In the genomic region with DNA sequence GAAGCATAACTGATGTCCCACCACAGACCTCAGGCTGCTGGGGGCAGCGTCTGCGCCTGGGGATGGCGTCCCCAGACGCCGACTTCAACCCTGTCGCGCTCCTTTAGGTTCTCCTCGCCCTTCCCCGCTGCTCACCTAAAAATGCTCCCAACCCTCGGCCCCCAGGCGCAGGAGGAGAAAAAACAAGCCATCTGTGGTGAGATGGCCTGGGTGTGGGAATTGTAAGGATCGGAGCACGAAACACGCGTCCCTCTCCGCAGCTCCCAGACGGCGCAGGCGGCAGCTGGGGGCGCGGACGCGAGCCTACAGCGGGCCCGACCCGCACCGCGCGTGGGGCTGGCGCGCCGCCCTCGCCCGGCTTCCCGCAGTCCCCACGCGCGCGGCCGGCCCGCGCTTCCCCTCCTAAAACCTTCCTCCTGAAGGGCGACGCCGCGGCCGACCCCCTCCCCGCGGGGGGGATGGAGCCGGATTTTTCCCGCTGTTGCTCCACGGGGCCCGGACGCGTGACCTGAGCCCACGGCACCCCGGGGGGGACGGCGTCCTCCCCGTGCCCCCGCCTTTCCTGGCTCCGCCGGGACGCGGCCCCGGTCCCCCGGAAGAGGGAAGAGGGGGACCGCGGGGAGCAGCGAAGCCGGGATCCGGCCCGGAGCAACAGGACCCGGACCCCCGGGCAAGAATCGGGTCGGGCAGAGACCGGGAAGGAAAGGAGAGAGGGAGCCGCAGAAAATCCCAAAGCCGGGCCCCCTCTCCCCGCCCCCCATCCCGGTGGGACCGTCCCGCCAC, we compare ENCODE assay signal across 1 cellular context.
A peak's percentile ranks its signal among the peaks of the same experiment; 100 is the strongest.
TF ChIP-seq lines count a peak whose summit lies in the region.

No MANE protein-coding gene starts in this region.

TF ChIP-seq in K562, 482 proteins besides CTCF, POLR2A, EP300 and RAD21 (continued from another document):
- TF ChIP-seq SETDB1 (IDR thresholded peaks at IDR 0.05; ENCODE audit: low read length) (no peak), ZNF436 (CRISPR knock-in tag; IDR thresholded peaks at IDR 0.05) (no peak), BACH1 (tag; IDR thresholded peaks at IDR 0.05) (no peak), BHLHE40 (IDR thresholded peaks at IDR 0.05; ENCODE audit: low read length) (no peak), SAFB (IDR thresholded peaks at IDR 0.05; ENCODE audit: borderline replicate concordance, low read depth, low read length) (peak; percentile 60; the same call in 1 of the 2 replicates), ZNF699 (CRISPR knock-in tag; IDR thresholded peaks at IDR 0.05; ENCODE audit: insufficient replicate concordance) (no peak), PHF21A (IDR thresholded peaks at IDR 0.05; ENCODE audit: borderline replicate concordance, low read depth) (no peak), HDAC2 (IDR thresholded peaks at IDR 0.05) (no peak), CBX2 (IDR thresholded peaks at IDR 0.05; ENCODE audit: insufficient read depth, low read length, poor library complexity, severe bottlenecking) (no peak), THRAP3 (IDR thresholded peaks at IDR 0.05; ENCODE audit: borderline replicate concordance) (no peak), ZFP30 (CRISPR knock-in tag; IDR thresholded peaks at IDR 0.05; ENCODE audit: borderline replicate concordance) (no peak), ARHGAP35 (IDR thresholded peaks at IDR 0.05; ENCODE audit: partially characterized antibody) (no peak), SIRT6 (IDR thresholded peaks at IDR 0.05; ENCODE audit: low read depth, low read length) (no peak), PHTF2 (CRISPR knock-in tag; IDR thresholded peaks at IDR 0.05) (no peak), RBFOX2 (IDR thresholded peaks at IDR 0.05; ENCODE audit: low read depth, low read length) (peak; percentile 55), HMGN3 (IDR thresholded peaks at IDR 0.05; ENCODE audit: borderline replicate concordance, extremely low read depth, insufficient read length, low read depth, low read length) (no peak), STAT5B (CRISPR knock-in tag; IDR thresholded peaks at IDR 0.05) (no peak), FOXK1 (CRISPR knock-in tag; IDR thresholded peaks at IDR 0.05; ENCODE audit: borderline replicate concordance) (no peak), CXXC5 (CRISPR knock-in tag; IDR thresholded peaks at IDR 0.05) (peak; percentile 8; the same call in 1 of the 2 replicates), TEAD1 (CRISPR knock-in tag; IDR thresholded peaks at IDR 0.05) (no peak), ZNF695 (CRISPR knock-in tag; IDR thresholded peaks at IDR 0.05) (no peak), MECOM (CRISPR knock-in tag; IDR thresholded peaks at IDR 0.05) (no peak), ZFX (CRISPR knock-in tag; IDR thresholded peaks at IDR 0.05) (0 out of 2 replicates have a peak, but pooled peaks have one; percentile 6), TRIM24 (IDR thresholded peaks at IDR 0.05) (no peak), MIER1 (IDR thresholded peaks at IDR 0.05; ENCODE audit: low read depth) (no peak), MTA1 (IDR thresholded peaks at IDR 0.05; ENCODE audit: borderline replicate concordance) (no peak), PML (IDR thresholded peaks at IDR 0.05; ENCODE audit: low read length) (no peak), ZNF785 (CRISPR knock-in tag; IDR thresholded peaks at IDR 0.05) (no peak), PRPF4 (IDR thresholded peaks at IDR 0.05; ENCODE audit: insufficient read depth, low read depth, low read length, poor library complexity, severe bottlenecking) (no peak), RBBP5 (IDR thresholded peaks at IDR 0.05; ENCODE audit: borderline replicate concordance, insufficient read depth, low read length, poor library complexity, severe bottlenecking) (peak; percentile 75), ILK (tag; IDR thresholded peaks at IDR 0.05; ENCODE audit: borderline replicate concordance, low read depth) (no peak), POLR3A (IDR thresholded peaks at IDR 0.05; ENCODE audit: borderline replicate concordance, extremely low read depth, insufficient read depth, insufficient read length) (no peak), ARID1B (IDR thresholded peaks at IDR 0.05) (no peak), ZNF75A (CRISPR knock-in tag; IDR thresholded peaks at IDR 0.05) (no peak)
- TF ChIP-seq, protein P1, sequence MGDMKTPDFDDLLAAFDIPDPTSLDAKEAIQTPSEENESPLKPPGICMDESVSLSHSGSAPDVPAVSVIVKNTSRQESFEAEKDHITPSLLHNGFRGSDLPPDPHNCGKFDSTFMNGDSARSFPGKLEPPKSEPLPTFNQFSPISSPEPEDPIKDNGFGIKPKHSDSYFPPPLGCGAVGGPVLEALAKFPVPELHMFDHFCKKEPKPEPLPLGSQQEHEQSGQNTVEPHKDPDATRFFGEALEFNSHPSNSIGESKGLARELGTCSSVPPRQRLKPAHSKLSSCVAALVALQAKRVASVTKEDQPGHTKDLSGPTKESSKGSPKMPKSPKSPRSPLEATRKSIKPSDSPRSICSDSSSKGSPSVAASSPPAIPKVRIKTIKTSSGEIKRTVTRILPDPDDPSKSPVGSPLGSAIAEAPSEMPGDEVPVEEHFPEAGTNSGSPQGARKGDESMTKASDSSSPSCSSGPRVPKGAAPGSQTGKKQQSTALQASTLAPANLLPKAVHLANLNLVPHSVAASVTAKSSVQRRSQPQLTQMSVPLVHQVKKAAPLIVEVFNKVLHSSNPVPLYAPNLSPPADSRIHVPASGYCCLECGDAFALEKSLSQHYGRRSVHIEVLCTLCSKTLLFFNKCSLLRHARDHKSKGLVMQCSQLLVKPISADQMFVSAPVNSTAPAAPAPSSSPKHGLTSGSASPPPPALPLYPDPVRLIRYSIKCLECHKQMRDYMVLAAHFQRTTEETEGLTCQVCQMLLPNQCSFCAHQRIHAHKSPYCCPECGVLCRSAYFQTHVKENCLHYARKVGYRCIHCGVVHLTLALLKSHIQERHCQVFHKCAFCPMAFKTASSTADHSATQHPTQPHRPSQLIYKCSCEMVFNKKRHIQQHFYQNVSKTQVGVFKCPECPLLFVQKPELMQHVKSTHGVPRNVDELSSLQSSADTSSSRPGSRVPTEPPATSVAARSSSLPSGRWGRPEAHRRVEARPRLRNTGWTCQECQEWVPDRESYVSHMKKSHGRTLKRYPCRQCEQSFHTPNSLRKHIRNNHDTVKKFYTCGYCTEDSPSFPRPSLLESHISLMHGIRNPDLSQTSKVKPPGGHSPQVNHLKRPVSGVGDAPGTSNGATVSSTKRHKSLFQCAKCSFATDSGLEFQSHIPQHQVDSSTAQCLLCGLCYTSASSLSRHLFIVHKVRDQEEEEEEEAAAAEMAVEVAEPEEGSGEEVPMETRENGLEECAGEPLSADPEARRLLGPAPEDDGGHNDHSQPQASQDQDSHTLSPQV (IDR thresholded peaks at IDR 0.05): no peak
- TF ChIP-seq, protein P2, sequence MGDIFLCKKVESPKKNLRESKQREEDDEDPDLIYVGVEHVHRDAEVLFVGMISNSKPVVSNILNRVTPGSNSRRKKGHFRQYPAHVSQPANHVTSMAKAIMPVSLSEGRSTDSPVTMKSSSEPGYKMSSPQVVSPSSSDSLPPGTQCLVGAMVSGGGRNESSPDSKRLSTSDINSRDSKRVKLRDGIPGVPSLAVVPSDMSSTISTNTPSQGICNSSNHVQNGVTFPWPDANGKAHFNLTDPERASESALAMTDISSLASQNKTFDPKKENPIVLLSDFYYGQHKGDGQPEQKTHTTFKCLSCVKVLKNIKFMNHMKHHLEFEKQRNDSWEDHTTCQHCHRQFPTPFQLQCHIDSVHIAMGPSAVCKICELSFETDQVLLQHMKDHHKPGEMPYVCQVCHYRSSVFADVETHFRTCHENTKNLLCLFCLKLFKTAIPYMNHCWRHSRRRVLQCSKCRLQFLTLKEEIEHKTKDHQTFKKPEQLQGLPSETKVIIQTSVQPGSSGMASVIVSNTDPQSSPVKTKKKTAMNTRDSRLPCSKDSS (IDR thresholded peaks at IDR 0.05; ENCODE audit: low read depth, partially characterized antibody): no peak
- TF ChIP-seq, protein P3, sequence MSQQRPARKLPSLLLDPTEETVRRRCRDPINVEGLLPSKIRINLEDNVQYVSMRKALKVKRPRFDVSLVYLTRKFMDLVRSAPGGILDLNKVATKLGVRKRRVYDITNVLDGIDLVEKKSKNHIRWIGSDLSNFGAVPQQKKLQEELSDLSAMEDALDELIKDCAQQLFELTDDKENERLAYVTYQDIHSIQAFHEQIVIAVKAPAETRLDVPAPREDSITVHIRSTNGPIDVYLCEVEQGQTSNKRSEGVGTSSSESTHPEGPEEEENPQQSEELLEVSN (IDR thresholded peaks at IDR 0.05; ENCODE audit: borderline replicate concordance in 1 of 2, extremely low read depth in 1 of 2, insufficient read depth in 1 of 2, insufficient read length in 1 of 2, low read depth in 1 of 2, low read length in 1 of 2, poor library complexity in 1 of 2, severe bottlenecking in 1 of 2): peak in 1 of 2 experiments; percentile 50
- TF ChIP-seq, protein P4, sequence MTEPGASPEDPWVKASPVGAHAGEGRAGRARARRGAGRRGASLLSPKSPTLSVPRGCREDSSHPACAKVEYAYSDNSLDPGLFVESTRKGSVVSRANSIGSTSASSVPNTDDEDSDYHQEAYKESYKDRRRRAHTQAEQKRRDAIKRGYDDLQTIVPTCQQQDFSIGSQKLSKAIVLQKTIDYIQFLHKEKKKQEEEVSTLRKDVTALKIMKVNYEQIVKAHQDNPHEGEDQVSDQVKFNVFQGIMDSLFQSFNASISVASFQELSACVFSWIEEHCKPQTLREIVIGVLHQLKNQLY (CRISPR knock-in tag; conservative IDR thresholded peaks at IDR 0.05): no peak
- TF ChIP-seq, protein P5, sequence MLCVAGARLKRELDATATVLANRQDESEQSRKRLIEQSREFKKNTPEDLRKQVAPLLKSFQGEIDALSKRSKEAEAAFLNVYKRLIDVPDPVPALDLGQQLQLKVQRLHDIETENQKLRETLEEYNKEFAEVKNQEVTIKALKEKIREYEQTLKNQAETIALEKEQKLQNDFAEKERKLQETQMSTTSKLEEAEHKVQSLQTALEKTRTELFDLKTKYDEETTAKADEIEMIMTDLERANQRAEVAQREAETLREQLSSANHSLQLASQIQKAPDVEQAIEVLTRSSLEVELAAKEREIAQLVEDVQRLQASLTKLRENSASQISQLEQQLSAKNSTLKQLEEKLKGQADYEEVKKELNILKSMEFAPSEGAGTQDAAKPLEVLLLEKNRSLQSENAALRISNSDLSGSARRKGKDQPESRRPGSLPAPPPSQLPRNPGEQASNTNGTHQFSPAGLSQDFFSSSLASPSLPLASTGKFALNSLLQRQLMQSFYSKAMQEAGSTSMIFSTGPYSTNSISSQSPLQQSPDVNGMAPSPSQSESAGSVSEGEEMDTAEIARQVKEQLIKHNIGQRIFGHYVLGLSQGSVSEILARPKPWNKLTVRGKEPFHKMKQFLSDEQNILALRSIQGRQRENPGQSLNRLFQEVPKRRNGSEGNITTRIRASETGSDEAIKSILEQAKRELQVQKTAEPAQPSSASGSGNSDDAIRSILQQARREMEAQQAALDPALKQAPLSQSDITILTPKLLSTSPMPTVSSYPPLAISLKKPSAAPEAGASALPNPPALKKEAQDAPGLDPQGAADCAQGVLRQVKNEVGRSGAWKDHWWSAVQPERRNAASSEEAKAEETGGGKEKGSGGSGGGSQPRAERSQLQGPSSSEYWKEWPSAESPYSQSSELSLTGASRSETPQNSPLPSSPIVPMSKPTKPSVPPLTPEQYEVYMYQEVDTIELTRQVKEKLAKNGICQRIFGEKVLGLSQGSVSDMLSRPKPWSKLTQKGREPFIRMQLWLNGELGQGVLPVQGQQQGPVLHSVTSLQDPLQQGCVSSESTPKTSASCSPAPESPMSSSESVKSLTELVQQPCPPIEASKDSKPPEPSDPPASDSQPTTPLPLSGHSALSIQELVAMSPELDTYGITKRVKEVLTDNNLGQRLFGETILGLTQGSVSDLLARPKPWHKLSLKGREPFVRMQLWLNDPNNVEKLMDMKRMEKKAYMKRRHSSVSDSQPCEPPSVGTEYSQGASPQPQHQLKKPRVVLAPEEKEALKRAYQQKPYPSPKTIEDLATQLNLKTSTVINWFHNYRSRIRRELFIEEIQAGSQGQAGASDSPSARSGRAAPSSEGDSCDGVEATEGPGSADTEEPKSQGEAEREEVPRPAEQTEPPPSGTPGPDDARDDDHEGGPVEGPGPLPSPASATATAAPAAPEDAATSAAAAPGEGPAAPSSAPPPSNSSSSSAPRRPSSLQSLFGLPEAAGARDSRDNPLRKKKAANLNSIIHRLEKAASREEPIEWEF (CRISPR knock-in tag; IDR thresholded peaks at IDR 0.05): no peak
- TF ChIP-seq, protein P6, sequence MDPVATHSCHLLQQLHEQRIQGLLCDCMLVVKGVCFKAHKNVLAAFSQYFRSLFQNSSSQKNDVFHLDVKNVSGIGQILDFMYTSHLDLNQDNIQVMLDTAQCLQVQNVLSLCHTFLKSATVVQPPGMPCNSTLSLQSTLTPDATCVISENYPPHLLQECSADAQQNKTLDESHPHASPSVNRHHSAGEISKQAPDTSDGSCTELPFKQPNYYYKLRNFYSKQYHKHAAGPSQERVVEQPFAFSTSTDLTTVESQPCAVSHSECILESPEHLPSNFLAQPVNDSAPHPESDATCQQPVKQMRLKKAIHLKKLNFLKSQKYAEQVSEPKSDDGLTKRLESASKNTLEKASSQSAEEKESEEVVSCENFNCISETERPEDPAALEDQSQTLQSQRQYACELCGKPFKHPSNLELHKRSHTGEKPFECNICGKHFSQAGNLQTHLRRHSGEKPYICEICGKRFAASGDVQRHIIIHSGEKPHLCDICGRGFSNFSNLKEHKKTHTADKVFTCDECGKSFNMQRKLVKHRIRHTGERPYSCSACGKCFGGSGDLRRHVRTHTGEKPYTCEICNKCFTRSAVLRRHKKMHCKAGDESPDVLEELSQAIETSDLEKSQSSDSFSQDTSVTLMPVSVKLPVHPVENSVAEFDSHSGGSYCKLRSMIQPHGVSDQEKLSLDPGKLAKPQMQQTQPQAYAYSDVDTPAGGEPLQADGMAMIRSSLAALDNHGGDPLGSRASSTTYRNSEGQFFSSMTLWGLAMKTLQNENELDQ (CRISPR knock-in tag; IDR thresholded peaks at IDR 0.05; ENCODE audit: borderline replicate concordance): no peak
- TF ChIP-seq, protein P7, sequence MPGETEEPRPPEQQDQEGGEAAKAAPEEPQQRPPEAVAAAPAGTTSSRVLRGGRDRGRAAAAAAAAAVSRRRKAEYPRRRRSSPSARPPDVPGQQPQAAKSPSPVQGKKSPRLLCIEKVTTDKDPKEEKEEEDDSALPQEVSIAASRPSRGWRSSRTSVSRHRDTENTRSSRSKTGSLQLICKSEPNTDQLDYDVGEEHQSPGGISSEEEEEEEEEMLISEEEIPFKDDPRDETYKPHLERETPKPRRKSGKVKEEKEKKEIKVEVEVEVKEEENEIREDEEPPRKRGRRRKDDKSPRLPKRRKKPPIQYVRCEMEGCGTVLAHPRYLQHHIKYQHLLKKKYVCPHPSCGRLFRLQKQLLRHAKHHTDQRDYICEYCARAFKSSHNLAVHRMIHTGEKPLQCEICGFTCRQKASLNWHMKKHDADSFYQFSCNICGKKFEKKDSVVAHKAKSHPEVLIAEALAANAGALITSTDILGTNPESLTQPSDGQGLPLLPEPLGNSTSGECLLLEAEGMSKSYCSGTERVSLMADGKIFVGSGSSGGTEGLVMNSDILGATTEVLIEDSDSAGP (CRISPR knock-in tag; IDR thresholded peaks at IDR 0.05): no peak
